16 cellular contexts compared by ENCODE assay signal in genomic region chr15:99426431-99427105, GRCh38.
DNase-seq lines count a peak whose midpoint lies in the region; ATAC-seq, FAIRE-seq and TF ChIP-seq lines count a peak whose summit lies in the region.
"Had no signal": no experiment of that assay in that cellular context is flagged by ENCODE, and none has a peak within 500 bp of the region (broad histone marks: within the 10 kb centered on the region; RNA-seq: fewer than 3 reads in every experiment).

No MANE protein-coding gene starts in this region.

- H4K20me1 ChIP-seq in HepG2 (ENCODE audit: insufficient read depth, low read length), result no peaks in the 10 kb centered on the region

- H3K79me2 ChIP-seq in HepG2 (ENCODE audit: insufficient read depth, low read length), result no peaks in the 10 kb centered on the region
- H3K79me2 ChIP-seq: parathyroid adenoma had no signal

- no peak overlapping the region for H2AFZ ChIP-seq in HepG2 (ENCODE audit: low read length)
- H2AFZ ChIP-seq: parathyroid adenoma had no signal

- no TSS peak for BruUV-seq in HepG2 (replicated peaks; lab: Mats Ljungman, UMichigan)

- TF ChIP-seq EP300 in HepG2 (IDR thresholded peaks at IDR 0.05; ENCODE audit: low read depth in 2 of 2, low read length in 2 of 2), result no peak
- TF ChIP-seq EP300 in HepG2 (CRISPR knock-in tag; IDR thresholded peaks at IDR 0.05; ENCODE audit: borderline replicate concordance), result no peak
- TF ChIP-seq EP300 in ovary (IDR thresholded peaks at IDR 0.05), result no peak

- intact Hi-C loops in right lobe of liver (cut with DNase I), result no loop called here
- intact Hi-C loops in HepG2 (cut with micrococcal nuclease; ENCODE audit: unreplicated experiment), result no loop called here
- intact Hi-C loops in esophagus squamous epithelium (cut with DNase I), result no loop called here
- intact Hi-C loops in ovary (cut with DNase I), result no loop called here
- intact Hi-C loops in aorta (cut with DNase I), result no loop called here

- TF ChIP-seq RAD21 in HepG2 (CRISPR knock-in tag; IDR thresholded peaks at IDR 0.05), result no peak

- H3K4me1 ChIP-seq in right lobe of liver (no peaks in the 10 kb centered on the region), HepG2 (ENCODE audit: insufficient read depth, low read length) (peaks cover 47% of the 10 kb centered on the region), esophagus squamous epithelium (peaks cover 18 to 49% (median 29%) of the 10 kb centered on the region in 3 donors), ovary (ENCODE audit: insufficient read depth) (no peaks in the 10 kb centered on the region), aorta (ENCODE audit: control insufficient read depth in 1 of 2, insufficient read depth in 2 of 2, low read length in 2 of 2) (no peaks in the 10 kb centered on the region)
- H3K4me1 ChIP-seq: parathyroid adenoma had no signal

- 91% methylated on average over 19 of the region's 26 CpGs for WGBS in right lobe of liver (ENCODE audit: insufficient coverage, low coverage, low lambda C conversion rate, missing lambda C conversion rate)
- WGBS in HepG2 (ENCODE audit: low lambda C conversion rate), result 74% methylated on average over 26 of the region's 26 CpGs
- 88 to 92% methylated on average over 23 to 26 of the region's 26 CpGs for WGBS in esophagus squamous epithelium, 2 donors
- 74 to 86% (median 77%) methylated on average over 26 of the region's 26 CpGs for WGBS in ovary, 3 donors
- 94 to 97% methylated on average over 26 of the region's 26 CpGs for WGBS in aorta, 2 donors

- H3K36me3 ChIP-seq in right lobe of liver (no peaks in the 10 kb centered on the region), HepG2 (replicated peaks in 1 of 2; ENCODE audit: control insufficient read depth in 1 of 2, insufficient read depth in 2 of 2, low read length in 2 of 2) (no peaks in the 10 kb centered on the region), esophagus squamous epithelium (no peaks in the 10 kb centered on the region), ovary (no peaks in the 10 kb centered on the region), aorta (ENCODE audit: control insufficient read depth in 1 of 2, insufficient read depth in 2 of 2, low read length in 1 of 2) (no peaks in the 10 kb centered on the region)
- H3K36me3 ChIP-seq: SJCRH30 had no signal

- DNase-seq in right lobe of liver (peak in 2 of 3 donors; percentile 32 to 36), HepG2 (ENCODE audit: low spot score) (no peak), esophagus squamous epithelium (lab: John Stamatoyannopoulos, UW) (no peak), ovary (peak in 4 of 5 donors; percentile 7 to 27 (median 12)), aorta (peak; percentile 34 to 70), GM10266 (ENCODE audit: extremely low spot score) (no peak), GM13977 (ENCODE audit: low spot score) (no peak)
- DNase-seq: NCI-H2029; SJCRH30; stimulated activated CD4-positive, alpha-beta T cell treated with anti-CD3 and anti-CD28 coated beads, Interleukin-1b, Interleukin-23, amount 100 ng/mL, for 48 hours had no signal

- no peak overlapping the region for H3K4me3 ChIP-seq in right lobe of liver
- no peak overlapping the region for H3K4me3 ChIP-seq in HepG2 (replicated peaks in 1 of 3; ENCODE audit: insufficient read depth in 1 of 3, low read depth in 2 of 3, low read length in 3 of 3)
- H3K4me3 ChIP-seq in esophagus squamous epithelium, result no peak overlapping the region
- no peak overlapping the region for H3K4me3 ChIP-seq in ovary
- no peak overlapping the region for H3K4me3 ChIP-seq in aorta (ENCODE audit: low read length in 2 of 2)
- H3K4me3 ChIP-seq: SJCRH30 had no signal

- POLR2A ChIA-PET in HepG2 (lab: Yijun Ruan, JAX), result interaction anchor here (1.1 kb wide), 1 partner anchor 7 kb away, joined by 4 read pairs; no protein-coding TSS in a partner anchor

- FAIRE-seq in HepG2 (lab: Jason Lieb, UNC), result no peak
- FAIRE-seq: H54 had no signal

- H3K27ac ChIP-seq in right lobe of liver, result no peak overlapping the region
- no peak overlapping the region for H3K27ac ChIP-seq in HepG2 (ENCODE audit: extremely low read length, insufficient read depth, low read length)
- peak overlapping the region; percentile 67 to 90 (median 78) for H3K27ac ChIP-seq in esophagus squamous epithelium
- H3K27ac ChIP-seq in ovary, result no peak overlapping the region
- no peak overlapping the region for H3K27ac ChIP-seq in aorta (ENCODE audit: low read depth in 1 of 2, low read length in 2 of 2)
- H3K27ac ChIP-seq: C4-2B, HL-60, parathyroid adenoma, SJCRH30, VCaP had no signal

- no peak overlapping the region for H3K4me2 ChIP-seq in HepG2 (ENCODE audit: low read depth, low read length)

- TF ChIP-seq POLR2A in right lobe of liver (IDR thresholded peaks at IDR 0.05) (no peak), HepG2 (IDR thresholded peaks at IDR 0.05; ENCODE audit: insufficient read depth in 1 of 2, low read depth in 2 of 2, low read length in 2 of 2) (no peak), esophagus squamous epithelium (IDR thresholded peaks at IDR 0.05) (no peak), ovary (IDR thresholded peaks at IDR 0.05) (no peak)

- H3K9me3 ChIP-seq in right lobe of liver, result no peaks in the 10 kb centered on the region
- H3K9me3 ChIP-seq in HepG2 (ENCODE audit: low read length), result no peaks in the 10 kb centered on the region
- no peaks in the 10 kb centered on the region for H3K9me3 ChIP-seq in esophagus squamous epithelium
- no peaks in the 10 kb centered on the region for H3K9me3 ChIP-seq in ovary
- H3K9me3 ChIP-seq in aorta (ENCODE audit: control insufficient read depth, low read length), result no peaks in the 10 kb centered on the region
- H3K9me3 ChIP-seq: SJCRH30 had no signal

- ATAC-seq in right lobe of liver (no peak), HepG2 (no peak), aorta (ENCODE audit: low FRiP score) (no peak), HG03442 (IDR thresholded peaks at IDR 0.05; ENCODE audit: unreplicated experiment) (no peak)

- in situ Hi-C loops in HepG2 (cut with HindIII; ENCODE audit: extremely low pct_ligation_motif_present, low pct_unique_long_range_greater_than_20kb) (no loop called here), GM13977 (cut with MboI; ENCODE audit: low pct_unique_long_range_greater_than_20kb, low sequenced_read_pairs, unreplicated experiment) (no loop called here)

- CTCF ChIA-PET in HepG2 (lab: Yijun Ruan, JAX; ENCODE audit: low intra/inter-chr PET ratio, low total read pairs), result no interaction called here

- no peak for TF ChIP-seq CTCF in right lobe of liver (IDR thresholded peaks at IDR 0.05)
- no peak for TF ChIP-seq CTCF in HepG2 (CRISPR knock-in tag; IDR thresholded peaks at IDR 0.05)
- no peak for TF ChIP-seq CTCF in esophagus squamous epithelium (IDR thresholded peaks at IDR 0.05)
- TF ChIP-seq CTCF in ovary (IDR thresholded peaks at IDR 0.05), result no peak
- no peak for TF ChIP-seq CTCF in GM10266 (IDR thresholded peaks at IDR 0.05; ENCODE audit: control insufficient read depth, insufficient read depth, low read depth, missing control alignments)
- no peak for TF ChIP-seq CTCF in GM13977 (IDR thresholded peaks at IDR 0.05; ENCODE audit: extremely low read depth, insufficient read depth, missing control alignments)

- no peak overlapping the region for H3K9ac ChIP-seq in HepG2 (ENCODE audit: insufficient read depth, low read depth, low read length)
- H3K9ac ChIP-seq: parathyroid adenoma had no signal

- H3K27me3 ChIP-seq in right lobe of liver (no peaks in the 10 kb centered on the region), HepG2 (ENCODE audit: control insufficient read depth in 1 of 2, insufficient read depth in 2 of 2, low read length in 2 of 2) (peaks cover 0 to 13% of the 10 kb centered on the region in 2 experiments; a peak in 4 of 5 replicates), esophagus squamous epithelium (no peaks in the 10 kb centered on the region), ovary (no peaks in the 10 kb centered on the region), aorta (ENCODE audit: control insufficient read depth in 1 of 2, insufficient read depth in 2 of 2, low read length in 1 of 2) (no peaks in the 10 kb centered on the region)
- H3K27me3 ChIP-seq: SJCRH30 had no signal

TF ChIP-seq in HepG2, 621 proteins besides CTCF, POLR2A, EP300 and RAD21 (continues in another document):
- TF ChIP-seq ZNF569 (CRISPR knock-in tag; IDR thresholded peaks at IDR 0.05; ENCODE audit: borderline replicate concordance), result no peak
- no peak for TF ChIP-seq ZNF256 (CRISPR knock-in tag; conservative IDR thresholded peaks at IDR 0.05)
- no peak for TF ChIP-seq MXD1 (CRISPR knock-in tag; IDR thresholded peaks at IDR 0.05)
- TF ChIP-seq ZNF574 (CRISPR knock-in tag; IDR thresholded peaks at IDR 0.05), result no peak
- TF ChIP-seq MAX (IDR thresholded peaks at IDR 0.05), result no peak

Comparison
In these comparisons a context has a peak if more than half of its experiments do, and no peak if none do; other contexts are left out.
1. DNase-seq: peak in right lobe of liver (2 of 3), ovary (4 of 5) and aorta (2 of 2); none in HepG2 (single experiment), esophagus squamous epithelium (single experiment), GM10266 (single experiment) and GM13977 (single experiment).
2. H3K27ac ChIP-seq: peak in esophagus squamous epithelium (4 of 4); none in right lobe of liver (0 of 3), HepG2 (single experiment), ovary (0 of 2) and aorta (0 of 2).